ENCODE assay signal across 9 cellular contexts in the genomic region with DNA sequence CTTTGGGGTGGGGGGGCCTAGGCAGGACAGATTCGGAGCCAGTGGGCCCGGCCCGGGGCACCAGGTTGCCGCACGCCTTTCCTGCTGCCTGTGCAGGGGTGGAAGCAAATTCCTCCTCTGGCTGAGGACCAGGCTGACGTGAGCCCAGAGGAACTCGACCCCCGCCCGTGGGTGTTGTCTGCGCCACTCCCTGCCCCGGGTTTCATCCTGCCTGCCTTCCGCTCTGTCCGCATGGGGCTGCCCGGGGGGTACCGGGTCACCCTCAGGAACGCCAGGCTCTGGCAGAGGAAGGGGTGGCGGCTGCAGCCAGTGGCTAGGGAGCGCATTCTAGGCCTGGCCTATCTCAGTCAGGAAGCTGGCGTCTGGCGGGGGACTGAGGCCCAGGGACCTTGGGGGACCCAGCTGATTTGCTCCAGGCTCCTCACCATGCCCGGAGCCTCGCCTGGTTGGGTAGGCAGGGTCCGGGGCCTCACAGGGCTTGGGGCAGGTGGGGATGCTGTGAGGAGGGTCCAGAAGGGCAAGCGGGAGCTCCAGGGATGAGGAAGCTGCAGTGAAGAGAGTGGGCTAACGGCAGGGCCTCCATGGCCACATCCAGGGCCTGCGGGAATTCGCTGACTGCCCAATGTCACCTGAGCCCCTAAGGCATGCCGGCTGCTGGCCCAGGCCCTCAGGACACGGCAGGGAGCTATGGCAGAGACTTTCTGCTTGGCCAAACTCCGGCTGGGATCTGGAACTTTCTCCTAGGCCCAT. TPM values are rescaled to one million over a fixed set of nuclear protein-coding genes. Genes with fewer than 3 reads are reported as not detected.
DNase-seq lines count a peak whose midpoint lies in the region; ATAC-seq and TF ChIP-seq lines count a peak whose summit lies in the region.
"Had no signal": no experiment of that assay in that cellular context is flagged by ENCODE, and none has a peak within 500 bp of the region (broad histone marks: within the 10 kb centered on the region; RNA-seq: fewer than 3 reads in every experiment).

No MANE protein-coding gene starts in this region.

- no peak for ATAC-seq in lung (ENCODE audit: insufficient read depth, low FRiP score)
- ATAC-seq in HG03354 (IDR thresholded peaks at IDR 0.05; ENCODE audit: poor library complexity, severe bottlenecking, unreplicated experiment), result no peak

- TF ChIP-seq CTCF in lung (IDR thresholded peaks at IDR 0.05; ENCODE audit: control extremely low read depth, extremely low read depth) (no peak), GM10266 (IDR thresholded peaks at IDR 0.05; ENCODE audit: control insufficient read depth, insufficient read depth, low read depth, missing control alignments) (no peak)

- DNase-seq in NCI-H226, result peak; percentile 68
- peak; percentile 48 for DNase-seq in dermis blood vessel endothelial cell
- peak; percentile 61 for DNase-seq in lung (ENCODE audit: low spot score)
- DNase-seq in NOMO-1 treated with DMSO at 0.1 percent for 48 hours (lab: John Stamatoyannopoulos, UW; ENCODE audit: unreplicated experiment), result no peak
- no peak for DNase-seq in GM10266 (ENCODE audit: extremely low spot score)
- DNase-seq in DMS153 (lab: John Stamatoyannopoulos, UW), result no peak

- H3K9me3 ChIP-seq in lung (ENCODE audit: control insufficient read depth in 2 of 2, insufficient read depth in 1 of 2, low read length in 1 of 2) (peaks cover 0 to 2% of the 10 kb centered on the region in 2 donors), thymus (ENCODE audit: control insufficient read depth) (no peaks in the 10 kb centered on the region)

- H3K36me3 ChIP-seq in lung (ENCODE audit: control insufficient read depth in 2 of 2, insufficient read depth in 2 of 2, low read length in 2 of 2) (peaks cover 0 to 2% of the 10 kb centered on the region in 2 donors), thymus (ENCODE audit: control insufficient read depth, insufficient read depth) (no peaks in the 10 kb centered on the region)

- H3K27ac ChIP-seq in lung (ENCODE audit: low read depth in 1 of 2, low read length in 1 of 2) (peak overlapping the region; percentile 66 to 90), thymus (ENCODE audit: low read depth) (peak overlapping the region; percentile 40)
- H3K27ac ChIP-seq: HL-60 had no signal

- H3K27me3 ChIP-seq in lung (ENCODE audit: control insufficient read depth, insufficient read depth) (no peaks in the 10 kb centered on the region), thymus (ENCODE audit: control insufficient read depth, insufficient read depth) (no peaks in the 10 kb centered on the region)

- H3K4me1 ChIP-seq in lung (ENCODE audit: control insufficient read depth in 2 of 2, insufficient read depth in 2 of 2, low read length in 2 of 2) (peaks cover 0 to 21% of the 10 kb centered on the region in 2 donors), thymus (ENCODE audit: control insufficient read depth, insufficient read depth, low read length) (peaks cover 6% of the 10 kb centered on the region)

- WGBS in lung, 2 donors, result 35 to 45% methylated on average over 30 of the region's 30 CpGs
- 78% methylated on average over 30 of the region's 30 CpGs for WGBS in thymus

- H3K4me3 ChIP-seq in lung, result no peak overlapping the region
- H3K4me3 ChIP-seq in thymus (ENCODE audit: low read length), result no peak overlapping the region

RNA-seq across cellular contexts. Expression of a gene that starts 2.4 kb away (rescaled TPM):
- total RNA-seq in dermis blood vessel endothelial cell (9.5 and 17.4 TPM in 2 replicates), lung (10 to 100 TPM in 1 of 2 donors, 1 to 10 TPM in 1; 8.4 to 21.4 TPM)
- polyA plus RNA-seq in lung (1 to 10 TPM; 2.8 to 5.4 TPM), thymus (1.7 TPM)

RNA-seq across cellular contexts. Expression of a gene that starts 13.4 kb away (rescaled TPM):
- total RNA-seq in dermis blood vessel endothelial cell (5.0 and 5.8 TPM in 2 replicates), lung (1 to 10 TPM; 1.8 to 6.7 TPM)
- polyA plus RNA-seq in lung (1 to 10 TPM; 1.5 to 3.4 TPM), thymus (1.2 TPM)

RNA-seq across cellular contexts. Expression of a gene that starts 23.1 kb away (rescaled TPM):
- 471 and 724 TPM in 2 replicates for total RNA-seq in dermis blood vessel endothelial cell
- 100 to 1,000 TPM; 158 to 256 TPM for total RNA-seq in lung
- polyA plus RNA-seq in lung, result 100 to 1,000 TPM; 358 to 476 TPM
- 370 TPM for polyA plus RNA-seq in thymus

RNA-seq across cellular contexts. Expression of a gene that starts 44.7 kb away (rescaled TPM):
- total RNA-seq in dermis blood vessel endothelial cell (4.4 and 9.5 TPM in 2 replicates), lung (10 to 100 TPM; 24.6 to 47.3 TPM)
- polyA plus RNA-seq in lung (10 to 100 TPM in 1 of 2 donors, 1 to 10 TPM in 1; 5.1 to 26.1 TPM), thymus (75.9 TPM)

RNA-seq across cellular contexts. Expression of a gene that starts 54.1 kb away (rescaled TPM):
- total RNA-seq in dermis blood vessel endothelial cell, result 54.3 and 55.7 TPM in 2 replicates
- 10 to 100 TPM; 44.4 to 60.0 TPM for total RNA-seq in lung
- polyA plus RNA-seq in lung, result 100 to 1,000 TPM in 1 of 2 donors, 10 to 100 TPM in 1; 86.6 to 137 TPM
- 96.7 TPM for polyA plus RNA-seq in thymus

Comparison
In these comparisons a context has a peak if more than half of its experiments do, and no peak if none do; other contexts are left out.
1. DNase-seq: peak in NCI-H226 (single experiment), dermis blood vessel endothelial cell (single experiment) and lung (single experiment); none in NOMO-1 treated with DMSO at 0.1 percent for 48 hours (single experiment), GM10266 (single experiment) and DMS153 (single experiment).